ENCODE assay signal across 9 cellular contexts in the genomic region with DNA sequence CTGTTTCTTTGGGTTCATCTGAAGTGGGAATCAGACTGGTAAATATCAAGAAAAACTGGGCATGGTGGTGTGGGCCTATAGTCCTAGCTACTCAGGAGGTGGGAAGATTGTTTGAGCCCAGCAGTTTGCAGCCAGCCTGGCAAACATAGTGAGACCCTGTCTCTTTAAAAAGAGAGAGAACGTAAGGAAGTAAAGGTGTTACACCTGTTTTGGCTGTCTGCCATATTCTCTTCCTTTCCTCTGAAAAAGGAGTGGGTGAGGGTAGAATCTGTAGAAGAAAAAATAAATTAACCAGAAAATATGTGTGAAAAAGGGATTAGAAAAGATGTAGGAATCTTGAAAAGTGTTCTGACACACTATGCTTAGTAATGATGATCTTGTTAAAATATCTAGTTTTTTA. TPM values are rescaled to one million over a fixed set of nuclear protein-coding genes. Genes with fewer than 3 reads are reported as not detected.
DNase-seq lines count a peak whose midpoint lies in the region; ATAC-seq and TF ChIP-seq lines count a peak whose summit lies in the region.
"Had no signal": no experiment of that assay in that cellular context is flagged by ENCODE, and none has a peak within 500 bp of the region (broad histone marks: within the 10 kb centered on the region; RNA-seq: fewer than 3 reads in every experiment).

No MANE protein-coding gene starts in this region.

- no peaks in the 10 kb centered on the region for H3K27me3 ChIP-seq in HUES48 (ENCODE audit: control insufficient read depth, insufficient read depth, low read length)
- no peaks in the 10 kb centered on the region for H3K27me3 ChIP-seq in muscle layer of duodenum (ENCODE audit: low read depth, low read length)

- H3K36me3 ChIP-seq in HUES48 (ENCODE audit: control insufficient read depth, insufficient read depth, low read length) (peaks cover 9% of the 10 kb centered on the region), muscle layer of duodenum (ENCODE audit: control insufficient read depth in 1 of 2, insufficient read depth in 2 of 2, low read length in 2 of 2) (peaks cover 7 to 8% of the 10 kb centered on the region in 2 donors)

- H3K4me3 ChIP-seq in AG09309 (ENCODE audit: control insufficient read depth, low read depth, low read length) (peak overlapping the region; percentile 21), HUES48 (ENCODE audit: low read depth, low read length) (peak overlapping the region; percentile 22; the same call in 1 of the 2 replicates), muscle layer of duodenum (ENCODE audit: low read depth in 1 of 2, low read length in 2 of 2) (peak overlapping the region; percentile 8 to 40)

- DNase-seq in AG09309 (ENCODE audit: low read depth) (no peak), mesenteric fat pad (ENCODE audit: low spot score) (no peak), A172 (ENCODE audit: low spot score) (no peak), CD1c-positive myeloid dendritic cell (ENCODE audit: extremely low spot score) (no peak)
- DNase-seq: effector memory CD4-positive, alpha-beta T cell had no signal

- H3K9me3 ChIP-seq in HUES48 (ENCODE audit: control insufficient read depth, insufficient read depth, low read length), result no peaks in the 10 kb centered on the region
- no peaks in the 10 kb centered on the region for H3K9me3 ChIP-seq in muscle layer of duodenum (ENCODE audit: control insufficient read depth in 1 of 2, low read length in 2 of 2)

- peak overlapping the region; percentile 85 for H3K27ac ChIP-seq in HUES48 (ENCODE audit: low read depth, low read length)
- peak overlapping the region; percentile 75 for H3K27ac ChIP-seq in cingulate gyrus (ENCODE audit: low read depth, low read length)
- peak overlapping the region; percentile 64 for H3K27ac ChIP-seq in muscle layer of duodenum (ENCODE audit: low read length)

- no peak for TF ChIP-seq CTCF in AG09309 (IDR thresholded peaks at IDR 0.05; ENCODE audit: control insufficient read depth, insufficient read depth, low read depth, low read length, missing control alignments)

- H3K4me1 ChIP-seq in HUES48 (ENCODE audit: control insufficient read depth, insufficient read depth, low read length), result peaks cover 57% of the 10 kb centered on the region
- peaks cover 11 to 47% of the 10 kb centered on the region in 2 donors for H3K4me1 ChIP-seq in muscle layer of duodenum (ENCODE audit: control insufficient read depth in 1 of 2, insufficient read depth in 2 of 2, low read length in 2 of 2)

- 0 out of 2 replicates have a peak overlapping the region, but pooled peaks have one; percentile 14 for H3K9ac ChIP-seq in HUES48 (ENCODE audit: low read depth, low read length)

- no peak for ATAC-seq in HG03457 (IDR thresholded peaks at IDR 0.05; ENCODE audit: unreplicated experiment)

RNA-seq across cellular contexts. Expression of gene AHCYL1, which starts 20.0 kb away (rescaled TPM):
- total RNA-seq in mesenteric fat pad, result 123 TPM
- total RNA-seq in A172 (2014; rRNA removed; shearing (Covaris generic)), result 36.6 and 37.6 TPM in 2 replicates

RNA-seq across cellular contexts. Expression of gene STRIP1, which starts 29.8 kb away (rescaled TPM):
- total RNA-seq in mesenteric fat pad, result 28.3 TPM
- 24.4 and 25.7 TPM in 2 replicates for total RNA-seq in A172 (2014; rRNA removed; shearing (Covaris generic))
